In genomic region chr22:35064664-35065063, GRCh38 we compare ENCODE assay signal across 13 cellular contexts. TPM values are rescaled to one million over a fixed set of nuclear protein-coding genes. Genes with fewer than 3 reads are reported as not detected.
DNase-seq lines count a peak whose midpoint lies in the region; ATAC-seq, FAIRE-seq and TF ChIP-seq lines count a peak whose summit lies in the region.
"Had no signal": no experiment of that assay in that cellular context is flagged by ENCODE, and none has a peak within 500 bp of the region (broad histone marks: within the 10 kb centered on the region; RNA-seq: fewer than 3 reads in every experiment).

No MANE protein-coding gene starts in this region.

- no peaks in the 10 kb centered on the region for H3K9me3 ChIP-seq in astrocyte (ENCODE audit: insufficient read depth, low read depth, low read length)

- no peak overlapping the region for H3K4me2 ChIP-seq in astrocyte (ENCODE audit: low read length)
- H3K4me2 ChIP-seq: PC-9 had no signal

- peaks cover 7% of the 10 kb centered on the region for H3K9me3 Mint-ChIP-seq in astrocyte (ENCODE audit: unreplicated experiment)

- H3K79me2 ChIP-seq in astrocyte (ENCODE audit: insufficient read depth, low read length) = no peaks in the 10 kb centered on the region

- H3K36me3 ChIP-seq in astrocyte (ENCODE audit: insufficient read depth, low read length) = no peaks in the 10 kb centered on the region

- H3K4me3 Mint-ChIP-seq in astrocyte (ENCODE audit: unreplicated experiment) = no peak overlapping the region

- FAIRE-seq in astrocyte (lab: Jason Lieb, UNC) = no peak
- FAIRE-seq: endometrium had no signal

- H3K4me3 ChIP-seq in astrocyte (ENCODE audit: insufficient read depth, low read depth, low read length) = no peak overlapping the region
- H3K4me3 ChIP-seq: PC-9 had no signal

- no peaks in the 10 kb centered on the region for H3K4me1 ChIP-seq in astrocyte (ENCODE audit: insufficient read depth, low read length)

- TF ChIP-seq CTCF in astrocyte (IDR thresholded peaks at IDR 0.05; ENCODE audit: insufficient read depth, low read depth, low read length) = no peak

- no peaks in the 10 kb centered on the region for H3K27me3 ChIP-seq in astrocyte (ENCODE audit: insufficient read depth, low read length)

- H2AFZ ChIP-seq in astrocyte (ENCODE audit: low read depth, low read length) = no peak overlapping the region
- H2AFZ ChIP-seq: PC-9 had no signal

- no peaks in the 10 kb centered on the region for H4K20me1 ChIP-seq in astrocyte (ENCODE audit: insufficient read depth, low read length)

- H3K27me3 Mint-ChIP-seq in astrocyte (ENCODE audit: low read depth, unreplicated experiment) = peaks cover 15% of the 10 kb centered on the region

- peak overlapping the region; percentile 53 for H3K27ac Mint-ChIP-seq in astrocyte (ENCODE audit: unreplicated experiment)

- no peaks in the 10 kb centered on the region for H3K36me3 Mint-ChIP-seq in astrocyte (ENCODE audit: low read depth, unreplicated experiment)

- H3K9ac ChIP-seq in astrocyte (ENCODE audit: low read length) = no peak overlapping the region

- ATAC-seq in GM19025 (IDR thresholded peaks at IDR 0.05; ENCODE audit: low read depth, unreplicated experiment) = peak; percentile 70
- ATAC-seq in HG03520 (IDR thresholded peaks at IDR 0.05; ENCODE audit: unreplicated experiment) = peak; percentile 63
- no peak for ATAC-seq in GM19351 (IDR thresholded peaks at IDR 0.05; ENCODE audit: unreplicated experiment)
- ATAC-seq in GM19452 (IDR thresholded peaks at IDR 0.05; ENCODE audit: unreplicated experiment) = no peak

- DNase-seq in ACHN (peak; percentile 34), astrocyte (ENCODE audit: low read depth) (no peak), amygdala (lab: John Stamatoyannopoulos, UW) (no peak), NCI-H748 (lab: John Stamatoyannopoulos, UW; ENCODE audit: unreplicated experiment) (no peak)
- DNase-seq: activated CD4-positive, alpha-beta T cell treated with anti-CD3 and anti-CD28 coated beads, Interleukin-2, amount 50 U/mL, for 4 hours; amniotic stem cell; PC-9 had no signal

- peaks cover 15% of the 10 kb centered on the region for H3K4me1 Mint-ChIP-seq in astrocyte (ENCODE audit: low read depth, unreplicated experiment)

- no peak overlapping the region for H3K27ac ChIP-seq in astrocyte (ENCODE audit: low read depth, low read length)
- H3K27ac ChIP-seq: PC-9 had no signal

- in situ Hi-C loops in ACHN (cut with HindIII; ENCODE audit: low pct_ligation_motif_present, low pct_unique_long_range_greater_than_20kb, low sequenced_read_pairs) = no loop called here

RNA-seq across cellular contexts. Expression of gene ISX, which starts 1.3 kb away (rescaled TPM):
- total RNA-seq in astrocyte = not detected in 2 replicates
- total RNA-seq: osteocyte, PC-9 had no signal

Comparison
In these comparisons a context has a peak if more than half of its experiments do, and no peak if none do; other contexts are left out.
1. ATAC-seq: peak in GM19025 (single experiment) and HG03520 (single experiment); none in GM19351 (single experiment) and GM19452 (single experiment).